Comparison of ENCODE assay signal across 15 cellular contexts in the genomic region with DNA sequence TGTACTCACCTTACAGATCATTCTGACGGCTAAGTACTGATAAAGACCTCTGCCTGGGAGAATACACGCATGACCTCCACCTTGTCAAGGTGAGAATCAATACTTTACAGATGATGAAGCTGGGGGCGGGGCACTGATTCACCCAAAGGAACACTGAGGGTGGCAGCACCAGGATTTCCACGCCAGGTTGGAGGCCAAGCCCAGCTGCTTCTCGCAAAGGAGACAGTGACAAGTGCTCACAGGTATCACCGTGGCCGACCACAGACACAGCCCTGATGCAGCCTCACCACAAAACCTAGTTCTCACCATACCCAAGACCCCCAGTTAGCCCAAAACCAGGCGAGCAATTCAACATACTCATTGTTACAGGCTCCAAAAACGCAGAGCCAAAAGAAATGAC.
DNase-seq lines count a peak whose midpoint lies in the region; ATAC-seq and TF ChIP-seq lines count a peak whose summit lies in the region.
"Had no signal": no experiment of that assay in that cellular context is flagged by ENCODE, and none has a peak within 500 bp of the region (broad histone marks: within the 10 kb centered on the region; RNA-seq: fewer than 3 reads in every experiment).

No MANE protein-coding gene starts in this region.

- POLR2A ChIA-PET in RWPE1 (lab: Yijun Ruan, JAX; ENCODE audit: low non-redundant PET): no interaction called here

- H3K4me3 Mint-ChIP-seq in CD14-positive monocyte: no peak overlapping the region
- no peak overlapping the region for H3K4me3 Mint-ChIP-seq in type B pancreatic cell
- H3K4me3 Mint-ChIP-seq: B cell; CD4-positive, alpha-beta memory T cell; H9; IgD-negative memory B cell had no signal

- H3K4me1 Mint-ChIP-seq in CD14-positive monocyte: no peaks in the 10 kb centered on the region
- peaks cover 12% of the 10 kb centered on the region for H3K4me1 Mint-ChIP-seq in type B pancreatic cell (ENCODE audit: unreplicated experiment)
- H3K4me1 Mint-ChIP-seq: B cell; CD4-positive, alpha-beta memory T cell; IgD-negative memory B cell had no signal

- ATAC-seq in esophagus mucosa (peak; percentile 39), HG02642 (IDR thresholded peaks at IDR 0.05; ENCODE audit: poor library complexity, unreplicated experiment) (no peak)

- peak overlapping the region; percentile 36 for H3K27ac ChIP-seq in RWPE1

- H3K36me3 Mint-ChIP-seq in CD14-positive monocyte: no peaks in the 10 kb centered on the region
- H3K36me3 Mint-ChIP-seq in type B pancreatic cell: peaks cover 10% of the 10 kb centered on the region
- H3K36me3 Mint-ChIP-seq: CD4-positive, alpha-beta memory T cell had no signal

- no peaks in the 10 kb centered on the region for H3K9me3 Mint-ChIP-seq in CD14-positive monocyte
- H3K9me3 Mint-ChIP-seq in type B pancreatic cell: no peaks in the 10 kb centered on the region
- H3K9me3 Mint-ChIP-seq: CD4-positive, alpha-beta memory T cell had no signal

- CTCF ChIA-PET in RWPE1 (lab: Yijun Ruan, JAX): no interaction called here

- H3K27ac Mint-ChIP-seq in CD14-positive monocyte: no peak overlapping the region
- H3K27ac Mint-ChIP-seq in type B pancreatic cell: peak overlapping the region; percentile 8
- H3K27ac Mint-ChIP-seq: B cell, H9, IgD-negative memory B cell had no signal

- DNase-seq in CD14-positive monocyte (ENCODE audit: low spot score): peak; percentile 7
- no peak for DNase-seq in RWPE1 (ENCODE audit: low spot score)
- no peak for DNase-seq in type B pancreatic cell (ENCODE audit: extremely low spot score, unreplicated experiment)
- DNase-seq in germinal center (ENCODE audit: low spot score): no peak
- no peak for DNase-seq in putamen (ENCODE audit: low spot score)
- DNase-seq: C1 segment of cervical spinal cord; CD4-positive, alpha-beta memory T cell; COR-L47; GF-D8; GOT3; H9 had no signal

- peaks cover 1 to 5% (median 1%) of the 10 kb centered on the region in 3 donors for H3K27me3 Mint-ChIP-seq in CD14-positive monocyte (ENCODE audit: low read depth in 3 of 3)
- H3K27me3 Mint-ChIP-seq in type B pancreatic cell: no peaks in the 10 kb centered on the region
- H3K27me3 Mint-ChIP-seq: IgD-negative memory B cell had no signal

- TF ChIP-seq CTCF in CD14-positive monocyte (IDR thresholded peaks at IDR 0.05) (no peak), RWPE1 (conservative IDR thresholded peaks at IDR 0.05; ENCODE audit: low read depth) (no peak), type B pancreatic cell (conservative IDR thresholded peaks at IDR 0.05) (no peak)

- intact Hi-C loops in CD14-positive monocyte (cut with micrococcal nuclease): loop anchor here (5.0 to 10.0 kb wide), 2 partner anchors 630 to 817 kb away; no protein-coding TSS in a partner anchor
